Comparison of ENCODE assay signal across 14 cellular contexts in the genomic region with DNA sequence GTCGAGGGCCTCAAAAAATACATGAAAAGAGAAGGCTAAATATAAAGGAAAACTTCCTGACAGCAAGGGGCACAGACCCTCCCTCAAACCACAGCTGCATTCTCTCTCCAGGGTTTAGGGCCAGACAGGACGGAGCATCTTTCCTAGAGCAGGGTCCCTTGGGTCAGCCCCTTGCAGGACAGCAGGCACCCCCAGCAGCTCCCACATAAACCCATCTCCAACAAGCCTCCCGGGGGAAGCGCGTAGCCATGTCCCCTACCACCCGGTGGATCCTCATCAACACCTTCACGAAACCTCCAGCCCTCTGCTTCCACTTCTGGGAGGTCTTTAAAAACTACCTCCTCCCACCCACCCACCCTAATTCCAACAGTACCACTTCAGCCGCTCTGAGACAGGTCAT. TPM values are rescaled to one million over a fixed set of nuclear protein-coding genes. Genes with fewer than 3 reads are reported as not detected.
DNase-seq lines count a peak whose midpoint lies in the region; ATAC-seq, FAIRE-seq and TF ChIP-seq lines count a peak whose summit lies in the region.
"Had no signal": no experiment of that assay in that cellular context is flagged by ENCODE, and none has a peak within 500 bp of the region (broad histone marks: within the 10 kb centered on the region; RNA-seq: fewer than 3 reads in every experiment).

No MANE protein-coding gene starts in this region.

- peaks cover 9% of the 10 kb centered on the region for H3K4me1 Mint-ChIP-seq in osteocyte (ENCODE audit: unreplicated experiment)

- peak overlapping the region; percentile 74 to 91 (median 78) for H3K27ac ChIP-seq in right lobe of liver
- H3K27ac ChIP-seq in HepG2 (ENCODE audit: extremely low read length, insufficient read depth, low read length): no peak overlapping the region
- peak overlapping the region; percentile 97 for H3K27ac ChIP-seq in cingulate gyrus (ENCODE audit: low read depth, low read length)
- H3K27ac ChIP-seq: BLaER1 treated with 17β-estradiol and CSF1 and Interleukin-3, amounts not matched to agents 10 nM and 100 nM had no signal

- TF ChIP-seq CTCF in right lobe of liver (IDR thresholded peaks at IDR 0.05) (no peak), HepG2 (CRISPR knock-in tag; IDR thresholded peaks at IDR 0.05) (no peak), osteocyte (IDR thresholded peaks at IDR 0.05) (no peak)

- H3K27me3 Mint-ChIP-seq in osteocyte (ENCODE audit: unreplicated experiment): no peaks in the 10 kb centered on the region

- TF ChIP-seq RAD21 in HepG2 (CRISPR knock-in tag; IDR thresholded peaks at IDR 0.05): no peak

- intact Hi-C loops in right lobe of liver (cut with DNase I) (loop anchor here in 1 of 2 donors (10.0 kb wide), 1 partner anchor 153 kb away; no protein-coding TSS in a partner anchor), HepG2 (cut with micrococcal nuclease; ENCODE audit: unreplicated experiment) (loop anchor here (5.0 kb wide), 1 partner anchor 151 kb away; no protein-coding TSS in a partner anchor)

- WGBS in right lobe of liver (ENCODE audit: insufficient coverage, low coverage, low lambda C conversion rate, missing lambda C conversion rate): 77% methylated on average over 4 of the region's 8 CpGs
- WGBS in HepG2 (ENCODE audit: low lambda C conversion rate): 95% methylated on average over 8 of the region's 8 CpGs

- peaks cover 0 to 97% (median 39%) of the 10 kb centered on the region in 4 donors for H3K4me1 ChIP-seq in right lobe of liver
- H3K4me1 ChIP-seq in HepG2 (ENCODE audit: insufficient read depth, low read length): peaks cover 5% of the 10 kb centered on the region

- H3K9ac ChIP-seq in HepG2 (ENCODE audit: insufficient read depth, low read depth, low read length): no peak overlapping the region
- H3K9ac ChIP-seq: BLaER1 treated with 17β-estradiol and CSF1 and Interleukin-3, amounts not matched to agents 10 nM and 100 nM had no signal

- POLR2A ChIA-PET in HepG2 (lab: Yijun Ruan, JAX): interaction anchor here (1.2 kb wide), 2 partner anchors 16 to 58 kb away, joined by 3 to 14 read pairs; no protein-coding TSS in a partner anchor

- DNase-seq in right lobe of liver: no peak
- no peak for DNase-seq in HepG2 (ENCODE audit: low spot score)
- peak; percentile 66 for DNase-seq in osteocyte (ENCODE audit: extremely low spot score, unreplicated experiment)
- DNase-seq in SW 1271 (lab: John Stamatoyannopoulos, UW): no peak
- DNase-seq in SIG-M5 treated with dmso at 0.1 percent for 504 hours (lab: John Stamatoyannopoulos, UW; ENCODE audit: unreplicated experiment): no peak
- DNase-seq: activated gamma-delta T cell; GOT3; stimulated activated CD4-positive, alpha-beta T cell treated with anti-CD3 and anti-CD28 coated beads, Interleukin-2, amount 100 ng/mL, for 48 hours; T-helper 9 cell had no signal

- in situ Hi-C loops in HepG2 (cut with HindIII; ENCODE audit: extremely low pct_ligation_motif_present, low pct_unique_long_range_greater_than_20kb): no loop called here

- H3K36me3 ChIP-seq in right lobe of liver (peaks cover 0 to 78% (median 31%) of the 10 kb centered on the region in 4 donors), HepG2 (replicated peaks in 1 of 2; ENCODE audit: control insufficient read depth in 1 of 2, insufficient read depth in 2 of 2, low read length in 2 of 2) (peaks cover 27 to 74% of the 10 kb centered on the region in 2 experiments)

- CTCF ChIA-PET in HepG2 (lab: Yijun Ruan, JAX; ENCODE audit: low intra/inter-chr PET ratio, low total read pairs): interaction anchor here (1.4 to 1.6 kb wide), 3 partner anchors 57 to 152 kb away, joined by 5 to 9 read pairs (median 6); no protein-coding TSS in a partner anchor

- no peak overlapping the region for H3K27ac Mint-ChIP-seq in osteocyte (ENCODE audit: unreplicated experiment)

- no peaks in the 10 kb centered on the region for H3K79me2 ChIP-seq in HepG2 (ENCODE audit: insufficient read depth, low read length)

- no peak for FAIRE-seq in HepG2 (lab: Jason Lieb, UNC)
- FAIRE-seq: keratinocyte had no signal

- no peak for TF ChIP-seq EP300 in HepG2 (IDR thresholded peaks at IDR 0.05; ENCODE audit: low read depth in 2 of 2, low read length in 2 of 2)
- TF ChIP-seq EP300 in HepG2 (CRISPR knock-in tag; IDR thresholded peaks at IDR 0.05; ENCODE audit: borderline replicate concordance): no peak

- H3K4me2 ChIP-seq in HepG2 (ENCODE audit: low read depth, low read length): no peak overlapping the region

- H4K20me1 ChIP-seq in HepG2 (ENCODE audit: insufficient read depth, low read length): no peaks in the 10 kb centered on the region

- H2AFZ ChIP-seq in HepG2 (ENCODE audit: low read length): no peak overlapping the region

- no peak overlapping the region for H3K4me3 Mint-ChIP-seq in osteocyte (ENCODE audit: unreplicated experiment)

- peaks cover 12% of the 10 kb centered on the region for H3K36me3 Mint-ChIP-seq in osteocyte (ENCODE audit: unreplicated experiment)

- BruUV-seq in HepG2 (replicated peaks; lab: Mats Ljungman, UMichigan): no TSS peak

- ATAC-seq in right lobe of liver (no peak), HepG2 (no peak), GM19328 (IDR thresholded peaks at IDR 0.05; ENCODE audit: unreplicated experiment) (no peak), GM18907 (IDR thresholded peaks at IDR 0.05; ENCODE audit: unreplicated experiment) (no peak)

- H3K4me3 ChIP-seq in right lobe of liver: no peak overlapping the region
- no peak overlapping the region for H3K4me3 ChIP-seq in HepG2 (replicated peaks in 1 of 3; ENCODE audit: insufficient read depth in 1 of 3, low read depth in 2 of 3, low read length in 3 of 3)
- H3K4me3 ChIP-seq: BLaER1 treated with 17β-estradiol and CSF1 and Interleukin-3, amounts not matched to agents 10 nM and 100 nM had no signal

- no peaks in the 10 kb centered on the region for H3K9me3 ChIP-seq in right lobe of liver
- no peaks in the 10 kb centered on the region for H3K9me3 ChIP-seq in HepG2 (ENCODE audit: low read length)
- H3K9me3 ChIP-seq: BLaER1 treated with 17β-estradiol and CSF1 and Interleukin-3, amounts not matched to agents 10 nM and 100 nM had no signal

- H3K27me3 ChIP-seq in right lobe of liver (no peaks in the 10 kb centered on the region), HepG2 (ENCODE audit: control insufficient read depth in 1 of 2, insufficient read depth in 2 of 2, low read length in 2 of 2) (no peaks in the 10 kb centered on the region)
- H3K27me3 ChIP-seq: BLaER1 treated with 17β-estradiol and CSF1 and Interleukin-3, amounts not matched to agents 10 nM and 100 nM had no signal

- TF ChIP-seq POLR2A in right lobe of liver (IDR thresholded peaks at IDR 0.05) (no peak), HepG2 (IDR thresholded peaks at IDR 0.05; ENCODE audit: insufficient read depth in 1 of 2, low read depth in 2 of 2, low read length in 2 of 2) (no peak)

- H3K9me3 Mint-ChIP-seq in osteocyte (ENCODE audit: unreplicated experiment): no peaks in the 10 kb centered on the region

TF ChIP-seq in HepG2, 621 proteins besides CTCF, POLR2A, EP300 and RAD21 (continues in another document):
- TF ChIP-seq, protein P1, sequence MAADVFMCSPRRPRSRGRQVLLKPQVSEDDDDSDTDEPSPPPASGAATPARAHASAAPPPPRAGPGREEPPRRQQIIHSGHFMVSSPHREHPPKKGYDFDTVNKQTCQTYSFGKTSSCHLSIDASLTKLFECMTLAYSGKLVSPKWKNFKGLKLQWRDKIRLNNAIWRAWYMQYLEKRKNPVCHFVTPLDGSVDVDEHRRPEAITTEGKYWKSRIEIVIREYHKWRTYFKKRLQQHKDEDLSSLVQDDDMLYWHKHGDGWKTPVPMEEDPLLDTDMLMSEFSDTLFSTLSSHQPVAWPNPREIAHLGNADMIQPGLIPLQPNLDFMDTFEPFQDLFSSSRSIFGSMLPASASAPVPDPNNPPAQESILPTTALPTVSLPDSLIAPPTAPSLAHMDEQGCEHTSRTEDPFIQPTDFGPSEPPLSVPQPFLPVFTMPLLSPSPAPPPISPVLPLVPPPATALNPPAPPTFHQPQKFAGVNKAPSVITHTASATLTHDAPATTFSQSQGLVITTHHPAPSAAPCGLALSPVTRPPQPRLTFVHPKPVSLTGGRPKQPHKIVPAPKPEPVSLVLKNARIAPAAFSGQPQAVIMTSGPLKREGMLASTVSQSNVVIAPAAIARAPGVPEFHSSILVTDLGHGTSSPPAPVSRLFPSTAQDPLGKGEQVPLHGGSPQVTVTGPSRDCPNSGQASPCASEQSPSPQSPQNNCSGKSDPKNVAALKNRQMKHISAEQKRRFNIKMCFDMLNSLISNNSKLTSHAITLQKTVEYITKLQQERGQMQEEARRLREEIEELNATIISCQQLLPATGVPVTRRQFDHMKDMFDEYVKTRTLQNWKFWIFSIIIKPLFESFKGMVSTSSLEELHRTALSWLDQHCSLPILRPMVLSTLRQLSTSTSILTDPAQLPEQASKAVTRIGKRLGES (CRISPR knock-in tag; IDR thresholded peaks at IDR 0.05; ENCODE audit: borderline replicate concordance): no peak
- no peak for TF ChIP-seq KLF12 (CRISPR knock-in tag; IDR thresholded peaks at IDR 0.05; ENCODE audit: borderline replicate concordance)
- no peak for TF ChIP-seq FOSL1 (CRISPR knock-in tag; IDR thresholded peaks at IDR 0.05; ENCODE audit: borderline replicate concordance)
- TF ChIP-seq ZNF20 (CRISPR knock-in tag; IDR thresholded peaks at IDR 0.05): no peak

RNA-seq across cellular contexts. Expression of gene CD46, which starts 59.5 kb away (rescaled TPM):
- total RNA-seq in right lobe of liver (100 to 1,000 TPM in 5 of 6 experiments, 10 to 100 TPM in 1; 99.3 to 133 (median 114) TPM), HepG2 (2016; rRNA removed; fragmentation: Illumina TruSeq; extraction: Trizol) (70.3 and 130 TPM in 2 replicates), osteocyte (97.3 and 102 TPM in 2 replicates)
- total RNA-seq in HepG2 (2016; cell fraction: cytosol; rRNA removed; fragmentation: Illumina TruSeq; extraction: Trizol; ENCODE audit: low read depth): 19.0 and 20.0 TPM in 2 replicates
- 69.6 and 139 TPM in 2 replicates for total RNA-seq in HepG2 (2016; cell fraction: insoluble cytoplasmic fraction; rRNA removed; fragmentation: Illumina TruSeq; extraction: Trizol)
- total RNA-seq in HepG2 (2016; cell fraction: membrane; rRNA removed; fragmentation: Illumina TruSeq; extraction: Trizol): 24.1 and 29.9 TPM in 2 replicates
- total RNA-seq in HepG2 (2016; cell fraction: nucleus; rRNA removed; fragmentation: Illumina TruSeq; extraction: Trizol): 261 and 271 TPM in 2 replicates
- polyA plus RNA-seq in HepG2 (2011; rRNA removed): 277 TPM in 2 replicates
- polyA plus RNA-seq in HepG2 (2011; cell fraction: cytosol; rRNA removed): 65.6 and 131 TPM in 2 replicates
- 288 and 360 TPM in 2 replicates for polyA plus RNA-seq in HepG2 (2011; cell fraction: nucleus; rRNA removed)
- polyA plus RNA-seq in HepG2 (2012): 206 and 208 TPM in 2 replicates
- 3.8 and 4.6 TPM in 2 replicates for polyA plus RNA-seq in HepG2 (2016; cell fraction: cytosol; fragmentation: Illumina TruSeq; extraction: Trizol; ENCODE audit: low read depth)
- 59.7 and 64.0 TPM in 2 replicates for polyA plus RNA-seq in HepG2 (2016; cell fraction: insoluble cytoplasmic fraction; fragmentation: Illumina TruSeq; extraction: Trizol; ENCODE audit: low read depth)
- 10.1 and 11.1 TPM in 2 replicates for polyA plus RNA-seq in HepG2 (2016; cell fraction: membrane; fragmentation: Illumina TruSeq; extraction: Trizol; ENCODE audit: low read depth)
- polyA plus RNA-seq in HepG2 (2016; cell fraction: nucleus; fragmentation: Illumina TruSeq; extraction: Trizol; ENCODE audit: insufficient read depth, low read depth): 416 and 423 TPM in 2 replicates
- polyA minus RNA-seq in HepG2 (2011; rRNA and poly(A)+ RNA removed; ENCODE audit: low replicate concordance): 96.1 and 146 TPM in 2 replicates
- 125 and 175 TPM in 2 replicates for polyA minus RNA-seq in HepG2 (2011; cell fraction: cytosol; rRNA and poly(A)+ RNA removed)
- polyA minus RNA-seq in HepG2 (2011; cell fraction: nucleus; rRNA and poly(A)+ RNA removed): 353 and 394 TPM in 2 replicates
